ENCODE assay signal across 1 cellular context in the genomic region with DNA sequence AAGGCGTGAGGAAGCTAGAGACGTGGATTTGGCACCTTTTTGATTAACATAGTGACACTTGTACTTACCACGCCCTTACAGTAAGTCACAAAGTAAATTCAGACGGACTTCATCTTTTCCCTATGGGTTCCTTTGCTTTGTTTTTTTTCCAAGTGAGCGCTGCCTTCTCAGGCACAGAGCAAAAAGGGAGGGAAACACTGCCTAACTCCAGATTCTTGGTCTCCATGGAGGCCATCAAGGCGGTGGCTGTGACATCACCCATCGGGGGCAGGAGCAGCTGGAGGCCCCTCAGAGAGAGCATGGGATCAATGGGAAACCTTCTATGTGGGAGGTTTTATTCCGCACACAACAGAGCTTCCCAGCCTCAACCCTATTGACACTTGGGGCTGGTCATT.
TF ChIP-seq lines count a peak whose summit lies in the region.

No MANE protein-coding gene starts in this region.

TF ChIP-seq in IMR-90, 13 proteins besides CTCF, POLR2A, EP300 and RAD21:
- no peak for TF ChIP-seq USF2 (IDR thresholded peaks at IDR 0.05; ENCODE audit: low read depth, low read length)
- no peak for TF ChIP-seq CEBPB (IDR thresholded peaks at IDR 0.05; ENCODE audit: low read depth, low read length)
- no peak for TF ChIP-seq BHLHE40 (IDR thresholded peaks at IDR 0.05; ENCODE audit: low read depth, low read length)
- TF ChIP-seq RFX5 (IDR thresholded peaks at IDR 0.05; ENCODE audit: low read depth, low read length): no peak
- no peak for TF ChIP-seq MAFK (IDR thresholded peaks at IDR 0.05; ENCODE audit: low read depth, low read length)
- TF ChIP-seq CHD1 (IDR thresholded peaks at IDR 0.05; ENCODE audit: low read depth, low read length): no peak
- TF ChIP-seq RCOR1 (IDR thresholded peaks at IDR 0.05; ENCODE audit: insufficient replicate concordance, low read length): no peak
- no peak for TF ChIP-seq MXI1 (IDR thresholded peaks at IDR 0.05; ENCODE audit: borderline replicate concordance, low read depth, low read length)
- TF ChIP-seq NFE2L2 (IDR thresholded peaks at IDR 0.05; ENCODE audit: low read depth, low read length): no peak
- TF ChIP-seq FOS (IDR thresholded peaks at IDR 0.05; ENCODE audit: low read depth, low read length): no peak
TF ChIP-seq in IMR-90: peak in this region for 0.
